17 cellular contexts compared by ENCODE assay signal in the genomic region with DNA sequence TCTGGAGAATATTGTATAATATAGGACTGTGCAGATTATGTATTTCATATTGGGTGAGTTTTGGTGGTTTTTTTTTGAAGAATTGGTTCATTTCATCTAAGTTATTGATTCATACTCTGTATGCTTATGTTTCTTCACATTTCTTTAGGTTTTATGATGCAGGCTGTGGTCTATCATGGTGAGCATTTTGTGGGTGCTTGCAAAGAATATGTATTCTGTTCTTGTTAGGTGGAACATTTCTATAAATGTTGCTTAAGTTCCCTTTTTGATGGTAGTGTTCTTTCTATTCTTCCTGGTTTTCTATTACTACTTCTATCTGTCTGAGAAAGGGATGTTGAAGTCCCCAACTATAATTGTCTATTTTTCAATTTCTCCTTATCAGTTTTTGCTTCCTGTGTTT.
"Had no signal": no experiment of that assay in that cellular context is flagged by ENCODE, and none has a peak within 500 bp of the region (broad histone marks: within the 10 kb centered on the region; RNA-seq: fewer than 3 reads in every experiment).

No MANE protein-coding gene starts in this region.

- H3K27me3 Mint-ChIP-seq: activated CD4-positive, alpha-beta memory T cell treated with anti-CD3 and anti-CD28 coated beads, Interleukin-2, amount 10 ng/mL, durations not matched to agents 7 days and 5 days; activated CD4-positive, alpha-beta T cell treated with anti-CD3 and anti-CD28 coated beads for 36 hours; memory B cell had no signal

- H3K9me3 ChIP-seq: body of pancreas, gastroesophageal sphincter, left lung, vagina had no signal

- H3K36me3 ChIP-seq: left lung, vagina had no signal

- H3K27ac Mint-ChIP-seq: activated CD4-positive, alpha-beta memory T cell treated with anti-CD3 and anti-CD28 coated beads, Interleukin-2, amount 10 ng/mL, durations not matched to agents 7 days and 5 days; activated CD4-positive, alpha-beta T cell treated with anti-CD3 and anti-CD28 coated beads for 36 hours; activated T-helper 2 cell treated with anti-CD3 and anti-CD28 coated beads, Interferon-gamma antibody, Interleukin-2, Interleukin-4, amounts not matched to agents 10 μg/mL and 5 μg/mL and 100 μg/mL, durations not matched to agents 14 hours and 24 hours and 36 hours; memory B cell; T-helper 2 cell treated with Interferon-gamma antibody and Interleukin-4, amounts not matched to agents 5 μg/mL and 100 μg/mL, for 36 hours had no signal

- DNase-seq: activated CD4-positive, alpha-beta memory T cell treated with anti-CD3 and anti-CD28 coated beads, Interleukin-2, amount 10 ng/mL, durations not matched to agents 7 days and 5 days; activated CD4-positive, alpha-beta T cell treated with anti-CD3 and anti-CD28 coated beads for 36 hours; activated CD8-positive, alpha-beta memory T cell treated with anti-CD3 and anti-CD28 coated beads, Interleukin-2, amount 50 U/mL, for 48 hours; activated naive CD4-positive, alpha-beta T cell treated with anti-CD3 and anti-CD28 coated beads, Interleukin-2, amount 50 U/mL, for 16 hours; body of pancreas; effector memory CD4-positive, alpha-beta T cell; islet precursor cell; left lung; stimulated activated CD4-positive, alpha-beta T cell treated with anti-CD3 and anti-CD28 coated beads, Interleukin-12 subunit alpha, Interleukin-12 subunit beta, amount 100 ng/mL, for 4 hours; stimulated activated CD4-positive, alpha-beta T cell treated with anti-CD3 and anti-CD28 coated beads, Interleukin-2, amount 100 ng/mL, for 48 hours; stimulated activated naive CD8-positive, alpha-beta T cell treated with anti-CD3 and anti-CD28 coated beads, Interleukin-15, Interleukin-2, amounts not matched to agents 100 U/mL and 50 U/mL, for 24 hours; WERI-Rb-1 had no signal

- H3K4me3 Mint-ChIP-seq: activated CD4-positive, alpha-beta memory T cell treated with anti-CD3 and anti-CD28 coated beads, Interleukin-2, amount 10 ng/mL, durations not matched to agents 7 days and 5 days; activated CD4-positive, alpha-beta T cell treated with anti-CD3 and anti-CD28 coated beads for 36 hours; memory B cell; T-helper 2 cell treated with Interferon-gamma antibody and Interleukin-4, amounts not matched to agents 5 μg/mL and 100 μg/mL, for 36 hours had no signal

- ATAC-seq: activated CD4-positive, alpha-beta T cell treated with anti-CD3 and anti-CD28 coated beads for 36 hours; body of pancreas; gastroesophageal sphincter; left lung; stimulated activated naive CD8-positive, alpha-beta T cell treated with anti-CD3 and anti-CD28 coated beads, Interleukin-15, Interleukin-2, amounts not matched to agents 100 U/mL and 50 U/mL, for 24 hours had no signal

- H3K27ac ChIP-seq: body of pancreas, gastroesophageal sphincter, WERI-Rb-1 had no signal

- H3K27me3 ChIP-seq: body of pancreas, gastroesophageal sphincter, left lung, vagina had no signal

- H3K9me3 Mint-ChIP-seq: activated CD4-positive, alpha-beta memory T cell treated with anti-CD3 and anti-CD28 coated beads, Interleukin-2, amount 10 ng/mL, durations not matched to agents 7 days and 5 days; activated T-helper 2 cell treated with anti-CD3 and anti-CD28 coated beads, Interferon-gamma antibody, Interleukin-2, Interleukin-4, amounts not matched to agents 10 μg/mL and 5 μg/mL and 100 μg/mL, durations not matched to agents 14 hours and 24 hours and 36 hours; memory B cell; T-helper 2 cell treated with Interferon-gamma antibody and Interleukin-4, amounts not matched to agents 5 μg/mL and 100 μg/mL, for 36 hours had no signal

- H3K4me3 ChIP-seq: body of pancreas, gastroesophageal sphincter, left lung, vagina had no signal
